Comparison of ENCODE assay signal across 14 cellular contexts in genomic region chr7:27108390-27109127, GRCh38. TPM values are rescaled to one million over a fixed set of nuclear protein-coding genes. Genes with fewer than 3 reads are reported as not detected.
DNase-seq lines count a peak whose midpoint lies in the region; ATAC-seq and TF ChIP-seq lines count a peak whose summit lies in the region.
"Had no signal": no experiment of that assay in that cellular context is flagged by ENCODE, and none has a peak within 500 bp of the region (broad histone marks: within the 10 kb centered on the region; RNA-seq: fewer than 3 reads in every experiment).

No MANE protein-coding gene starts in this region.

- no peaks in the 10 kb centered on the region for H3K27me3 ChIP-seq in right cardiac atrium (ENCODE audit: control insufficient read depth, insufficient read depth)
- H3K27me3 ChIP-seq in aorta (ENCODE audit: control insufficient read depth in 1 of 2, insufficient read depth in 2 of 2, low read length in 1 of 2): no peaks in the 10 kb centered on the region
- H3K27me3 ChIP-seq in CD8-positive, alpha-beta memory T cell (ENCODE audit: insufficient read depth, low read length, poor library complexity, severe bottlenecking): peaks cover 15% of the 10 kb centered on the region

- H3K9me3 ChIP-seq in right cardiac atrium (ENCODE audit: control insufficient read depth, low read length) (no peaks in the 10 kb centered on the region), aorta (ENCODE audit: control insufficient read depth, low read length) (no peaks in the 10 kb centered on the region)
- no peaks in the 10 kb centered on the region for H3K9me3 ChIP-seq in CD8-positive, alpha-beta memory T cell (ENCODE audit: low read length)

- no peaks in the 10 kb centered on the region for H3K36me3 ChIP-seq in aorta (ENCODE audit: control insufficient read depth in 1 of 2, insufficient read depth in 2 of 2, low read length in 1 of 2)
- H3K36me3 ChIP-seq in CD8-positive, alpha-beta memory T cell (ENCODE audit: insufficient read depth, low read length): no peaks in the 10 kb centered on the region

- CTCF ChIA-PET in CD8-positive, alpha-beta memory T cell (lab: Charles Lee): no interaction called here

- intact Hi-C loops in right cardiac atrium (cut with DNase I): no loop called here
- intact Hi-C loops in aorta (cut with DNase I): no loop called here

- no peak for DNase-seq in stimulated activated naive CD8-positive, alpha-beta T cell treated with anti-CD3 and anti-CD28 coated beads, Interleukin-15, amount 100 ng/mL, for 72 hours
- no peak for DNase-seq in stimulated activated naive CD8-positive, alpha-beta T cell treated with anti-CD3 and anti-CD28 coated beads, Interleukin-15, Interleukin-2, amounts not matched to agents 100 U/mL and 50 U/mL, for 24 hours
- DNase-seq in right cardiac atrium (peak; percentile 55 to 82 (median 71)), neural crest cell (ENCODE audit: low read depth, low spot score) (no peak), aorta (peak; percentile 79 to 85), NCI-H524 (lab: John Stamatoyannopoulos, UW) (no peak)
- no peak for DNase-seq in CD8-positive, alpha-beta memory T cell
- DNase-seq: 8988T; activated T-cell treated with anti-CD3 and anti-CD28 coated beads, Interleukin-2, amount 50 U/mL, for 24 hours; naive B cell; NCI-H524 treated with DMSO at 0.1 percent for 48 hours had no signal

- peaks cover 5% of the 10 kb centered on the region for H3K4me1 Mint-ChIP-seq in stimulated activated naive CD8-positive, alpha-beta T cell treated with anti-CD3 and anti-CD28 coated beads, Interleukin-15, amount 100 ng/mL, for 72 hours
- H3K4me1 Mint-ChIP-seq in neural crest cell: peaks cover 73% of the 10 kb centered on the region
- H3K4me1 Mint-ChIP-seq in CD8-positive, alpha-beta memory T cell: peaks cover 4 to 7% (median 5%) of the 10 kb centered on the region in 3 donors

- POLR2A ChIA-PET in CD8-positive, alpha-beta memory T cell (lab: Charles Lee): no interaction called here

- H3K4me3 Mint-ChIP-seq in stimulated activated naive CD8-positive, alpha-beta T cell treated with anti-CD3 and anti-CD28 coated beads, Interleukin-15, amount 100 ng/mL, for 72 hours: no peak overlapping the region
- peak overlapping the region; percentile 99 for H3K4me3 Mint-ChIP-seq in neural crest cell
- no peak overlapping the region for H3K4me3 Mint-ChIP-seq in CD8-positive, alpha-beta memory T cell
- H3K4me3 Mint-ChIP-seq: activated T-cell treated with anti-CD3 and anti-CD28 coated beads, Interleukin-2, amount 50 U/mL, for 24 hours; naive B cell; T-helper 1 cell treated with Interleukin-12 subunit alpha and Interleukin-12 subunit beta and Interleukin-4 antibody, amounts not matched to agents 30 μg/mL and 1 μg/mL, for 36 hours had no signal

- peak overlapping the region in 1 of 2 donors; percentile 19 for H3K27ac Mint-ChIP-seq in stimulated activated naive CD8-positive, alpha-beta T cell treated with anti-CD3 and anti-CD28 coated beads, Interleukin-15, amount 100 ng/mL, for 72 hours
- peak overlapping the region; percentile 77 for H3K27ac Mint-ChIP-seq in neural crest cell (ENCODE audit: unreplicated experiment)
- no peak overlapping the region for H3K27ac Mint-ChIP-seq in CD8-positive, alpha-beta memory T cell
- H3K27ac Mint-ChIP-seq: activated T-cell treated with anti-CD3 and anti-CD28 coated beads, Interleukin-2, amount 50 U/mL, for 24 hours; naive B cell; T-helper 1 cell treated with Interleukin-12 subunit alpha and Interleukin-12 subunit beta and Interleukin-4 antibody, amounts not matched to agents 30 μg/mL and 1 μg/mL, for 36 hours had no signal

- ATAC-seq in stimulated activated naive CD8-positive, alpha-beta T cell treated with anti-CD3 and anti-CD28 coated beads, Interleukin-15, amount 100 ng/mL, for 72 hours: peak; percentile 10
- ATAC-seq in stimulated activated naive CD8-positive, alpha-beta T cell treated with anti-CD3 and anti-CD28 coated beads, Interleukin-15, Interleukin-2, amounts not matched to agents 100 U/mL and 50 U/mL, for 24 hours: no peak
- ATAC-seq in right cardiac atrium (peak; percentile 63 to 83), aorta (ENCODE audit: low FRiP score) (peak; percentile 58), HG03460 (IDR thresholded peaks at IDR 0.05; ENCODE audit: unreplicated experiment) (no peak)

- H3K4me1 ChIP-seq in right cardiac atrium (ENCODE audit: control insufficient read depth, insufficient read depth, low read length) (no peaks in the 10 kb centered on the region), aorta (ENCODE audit: control insufficient read depth in 1 of 2, insufficient read depth in 2 of 2, low read length in 2 of 2) (peaks cover 0 to 6% of the 10 kb centered on the region in 2 donors)
- H3K4me1 ChIP-seq in CD8-positive, alpha-beta memory T cell (ENCODE audit: insufficient read depth, low read length): no peaks in the 10 kb centered on the region

- no peak for TF ChIP-seq CTCF in neural crest cell (conservative IDR thresholded peaks at IDR 0.05)

- WGBS in right cardiac atrium: 21% methylated on average over 41 of the region's 41 CpGs
- WGBS in aorta, 2 donors: 8 to 10% methylated on average over 36 to 41 of the region's 41 CpGs

- peak overlapping the region; percentile 27 for H3K4me3 ChIP-seq in right cardiac atrium (ENCODE audit: low read length)
- peak overlapping the region; percentile 1 to 28 for H3K4me3 ChIP-seq in aorta (ENCODE audit: low read length in 2 of 2)
- H3K4me3 ChIP-seq in CD8-positive, alpha-beta memory T cell (ENCODE audit: low read length): no peak overlapping the region

- H3K36me3 Mint-ChIP-seq in neural crest cell (ENCODE audit: low read depth): peaks cover 9% of the 10 kb centered on the region
- H3K36me3 Mint-ChIP-seq in CD8-positive, alpha-beta memory T cell: no peaks in the 10 kb centered on the region

- peak overlapping the region; percentile 33 for H3K27ac ChIP-seq in right cardiac atrium (ENCODE audit: low read length)
- H3K27ac ChIP-seq in aorta (ENCODE audit: low read depth in 1 of 2, low read length in 2 of 2): peak overlapping the region; percentile 86 to 96
- no peak overlapping the region for H3K27ac ChIP-seq in CD8-positive, alpha-beta memory T cell (ENCODE audit: low read depth, low read length)
- H3K27ac ChIP-seq: KMS-11 had no signal

- peaks cover 34% of the 10 kb centered on the region for H3K27me3 Mint-ChIP-seq in stimulated activated naive CD8-positive, alpha-beta T cell treated with anti-CD3 and anti-CD28 coated beads, Interleukin-15, amount 100 ng/mL, for 72 hours
- H3K27me3 Mint-ChIP-seq in neural crest cell (ENCODE audit: low read depth): peaks cover 96% of the 10 kb centered on the region
- H3K27me3 Mint-ChIP-seq in CD8-positive, alpha-beta memory T cell: peaks cover 17 to 34% of the 10 kb centered on the region in 2 donors

- no peaks in the 10 kb centered on the region for H3K9me3 Mint-ChIP-seq in stimulated activated naive CD8-positive, alpha-beta T cell treated with anti-CD3 and anti-CD28 coated beads, Interleukin-15, amount 100 ng/mL, for 72 hours
- no peaks in the 10 kb centered on the region for H3K9me3 Mint-ChIP-seq in neural crest cell
- no peaks in the 10 kb centered on the region for H3K9me3 Mint-ChIP-seq in CD8-positive, alpha-beta memory T cell
- H3K9me3 Mint-ChIP-seq: activated T-cell treated with anti-CD3 and anti-CD28 coated beads, Interleukin-2, amount 50 U/mL, for 24 hours; T-helper 1 cell treated with Interleukin-12 subunit alpha and Interleukin-12 subunit beta and Interleukin-4 antibody, amounts not matched to agents 30 μg/mL and 1 μg/mL, for 36 hours had no signal

RNA-seq across cellular contexts. Expression of gene HOXA2, which starts 6.1 kb away (rescaled TPM):
- total RNA-seq in right cardiac atrium: under 1 TPM in 3 of 4 donors, not detected in 1; 0.12 to 0.60 (median 0.37) TPM
- 0.36 TPM for polyA plus RNA-seq in right cardiac atrium
- total RNA-seq in neural crest cell: 41.2 and 41.6 TPM in 2 replicates
- total RNA-seq in aorta: 1 to 10 TPM; 1.6 to 4.7 TPM
- polyA plus RNA-seq in aorta: 1 to 10 TPM; 2.3 to 3.6 TPM
- total RNA-seq in CD8-positive, alpha-beta memory T cell: not detected
- polyA plus RNA-seq in CD8-positive, alpha-beta memory T cell: not detected

RNA-seq across cellular contexts. Expression of gene HOXA1, which starts 12.8 kb away (rescaled TPM):
- under 1 TPM in 2 of 4 donors, not detected in 2; 0.15 to 0.29 TPM for total RNA-seq in right cardiac atrium
- 0.14 TPM for polyA plus RNA-seq in right cardiac atrium
- 3.5 and 3.6 TPM in 2 replicates for total RNA-seq in neural crest cell
- 1 to 10 TPM; 1.3 to 1.6 TPM for total RNA-seq in aorta
- polyA plus RNA-seq in aorta: under 1 TPM; 0.59 to 0.88 TPM
- total RNA-seq in CD8-positive, alpha-beta memory T cell: under 1 TPM; 0.31 to 0.38 TPM
- 0.75 TPM for polyA plus RNA-seq in CD8-positive, alpha-beta memory T cell

RNA-seq across cellular contexts. Expression of gene HOXA4, which starts 22.0 kb away (rescaled TPM):
- 1 to 10 TPM in 2 of 4 donors, under 1 TPM in 2; 0.12 to 2.2 (median 1.1) TPM for total RNA-seq in right cardiac atrium
- 3.3 TPM for polyA plus RNA-seq in right cardiac atrium
- total RNA-seq in neural crest cell: 0.68 and 0.96 TPM in 2 replicates
- 10 to 100 TPM in 1 of 2 donors, 1 to 10 TPM in 1; 5.6 to 11.6 TPM for total RNA-seq in aorta
- 10 to 100 TPM in 1 of 2 donors, 1 to 10 TPM in 1; 2.6 to 10.1 TPM for polyA plus RNA-seq in aorta
- total RNA-seq in CD8-positive, alpha-beta memory T cell: under 1 TPM in 1 of 2 experiments, not detected in 1; 0.11 TPM
- polyA plus RNA-seq in CD8-positive, alpha-beta memory T cell: 0.20 TPM

RNA-seq across cellular contexts. Expression of gene HOXA5, which starts 34.9 kb away (rescaled TPM):
- under 1 TPM in 1 of 4 donors, not detected in 3; 0.17 TPM for total RNA-seq in right cardiac atrium
- polyA plus RNA-seq in right cardiac atrium: 0.43 TPM
- 3.2 and 4.3 TPM in 2 replicates for total RNA-seq in neural crest cell
- total RNA-seq in aorta: 10 to 100 TPM in 1 of 2 donors, 1 to 10 TPM in 1; 8.0 to 11.8 TPM
- 1 to 10 TPM; 1.6 to 2.7 TPM for polyA plus RNA-seq in aorta
- total RNA-seq in CD8-positive, alpha-beta memory T cell: not detected
- polyA plus RNA-seq in CD8-positive, alpha-beta memory T cell: not detected

RNA-seq across cellular contexts. Expression of gene HOXA6, which starts 39.0 kb away (rescaled TPM):
- not detected for total RNA-seq in right cardiac atrium
- polyA plus RNA-seq in right cardiac atrium: not detected
- 1.6 and 2.0 TPM in 2 replicates for total RNA-seq in neural crest cell
- 1 to 10 TPM; 6.3 to 7.6 TPM for total RNA-seq in aorta
- under 1 TPM in 1 of 2 donors, not detected in 1; 0.97 TPM for polyA plus RNA-seq in aorta
- not detected for total RNA-seq in CD8-positive, alpha-beta memory T cell
- polyA plus RNA-seq in CD8-positive, alpha-beta memory T cell: not detected

Comparison
In these comparisons a context has a peak if more than half of its experiments do, and no peak if none do; other contexts are left out.
1. ATAC-seq: peak in stimulated activated naive CD8-positive, alpha-beta T cell treated with anti-CD3 and anti-CD28 coated beads, Interleukin-15, amount 100 ng/mL, for 72 hours (single experiment), right cardiac atrium (2 of 2) and aorta (single experiment); none in stimulated activated naive CD8-positive, alpha-beta T cell treated with anti-CD3 and anti-CD28 coated beads, Interleukin-15, Interleukin-2, amounts not matched to agents 100 U/mL and 50 U/mL, for 24 hours (single experiment) and HG03460 (single experiment).
2. DNase-seq: peak in right cardiac atrium (3 of 3) and aorta (2 of 2); none in stimulated activated naive CD8-positive, alpha-beta T cell treated with anti-CD3 and anti-CD28 coated beads, Interleukin-15, amount 100 ng/mL, for 72 hours (0 of 2), stimulated activated naive CD8-positive, alpha-beta T cell treated with anti-CD3 and anti-CD28 coated beads, Interleukin-15, Interleukin-2, amounts not matched to agents 100 U/mL and 50 U/mL, for 24 hours (single experiment), neural crest cell (single experiment), CD8-positive, alpha-beta memory T cell (0 of 5) and NCI-H524 (0 of 2).